Comparison of ENCODE assay signal across 20 cellular contexts in genomic region chr1:43134068-43134467, GRCh38. TPM values are rescaled to one million over a fixed set of nuclear protein-coding genes. Genes with fewer than 3 reads are reported as not detected.
"Had no signal": no experiment of that assay in that cellular context is flagged by ENCODE, and none has a peak within 500 bp of the region (broad histone marks: within the 10 kb centered on the region; RNA-seq: fewer than 3 reads in every experiment).

No MANE protein-coding gene starts in this region.

- H3K36me3 ChIP-seq: ascending aorta, esophagus muscularis mucosa, lower lobe of right lung, thyroid gland had no signal

- H3K27ac ChIP-seq: ascending aorta, coronary artery, esophagus muscularis mucosa, lower lobe of right lung, thyroid gland had no signal

- H3K4me1 ChIP-seq: ascending aorta, lower lobe of right lung, thyroid gland had no signal

- H3K9me3 Mint-ChIP-seq: central memory CD8-positive, alpha-beta T cell; T-cell had no signal

- H3K4me3 Mint-ChIP-seq: central memory CD8-positive, alpha-beta T cell; nephron progenitor cell; T-cell had no signal

- ATAC-seq: activated CD4-positive, CD25-positive, alpha-beta regulatory T cell treated with anti-CD3 and anti-CD28 coated beads, Interleukin-2, amount 50 U/mL, for 24 hours; left cardiac atrium; lower lobe of right lung; T-cell had no signal

- H3K9me3 ChIP-seq: ascending aorta, esophagus muscularis mucosa, lower lobe of right lung, thyroid gland had no signal

- H3K36me3 Mint-ChIP-seq: T-cell had no signal

- H3K27me3 ChIP-seq: ascending aorta, thyroid gland had no signal

- H3K4me1 Mint-ChIP-seq: central memory CD8-positive, alpha-beta T cell; T-cell had no signal

- DNase-seq: activated CD4-positive, alpha-beta T cell treated with anti-CD3 and anti-CD28 coated beads, Interleukin-2, amount 50 U/mL, for 1 hour; activated CD8-positive, alpha-beta memory T cell treated with anti-CD3 and anti-CD28 coated beads for 24 hours; activated CD8-positive, alpha-beta memory T cell treated with anti-CD3 and anti-CD28 coated beads, Interleukin-2, amount 50 U/mL, for 48 hours; activated effector memory CD4-positive, alpha-beta T cell treated with Interleukin-2 at 50 U/mL for 16 hours; activated naive CD4-positive, alpha-beta T cell treated with anti-CD3 and anti-CD28 coated beads, Interleukin-2, amount 50 U/mL, for 16 hours; activated T-cell treated with anti-CD3 and anti-CD28 coated beads, Interleukin-2, amount 50 U/mL, for 48 hours; left cardiac atrium; lower lobe of right lung; nephron progenitor cell; nucleus accumbens; retina; stimulated activated CD8-positive, alpha-beta memory T cell treated with anti-CD3 and anti-CD28 coated beads, Interleukin-4, amount 100 ng/mL, for 48 hours; stimulated activated naive CD4-positive, alpha-beta T cell; T-cell; thyroid gland had no signal

- H3K4me3 ChIP-seq: ascending aorta, coronary artery, esophagus muscularis mucosa, lower lobe of right lung, thyroid gland had no signal

- H3K27ac Mint-ChIP-seq: nephron progenitor cell, T-cell had no signal

RNA-seq across cellular contexts. Expression of gene CFAP57, which starts 38.1 kb away (rescaled TPM):
- total RNA-seq: ascending aorta, esophagus muscularis mucosa had no signal
